ENCODE assay signal across 9 cellular contexts in genomic region chr1:196309386-196309785, GRCh38.
A peak's percentile ranks its signal among the peaks of the same experiment; 100 is the strongest.
DNase-seq lines count a peak whose midpoint lies in the region; ATAC-seq and TF ChIP-seq lines count a peak whose summit lies in the region.
"Had no signal": no experiment of that assay in that cellular context is flagged by ENCODE, and none has a peak within 500 bp of the region (broad histone marks: within the 10 kb centered on the region; RNA-seq: fewer than 3 reads in every experiment).

No MANE protein-coding gene starts in this region.

- no peak overlapping the region for H3K14ac ChIP-seq in IMR-90 (replicated peaks; ENCODE audit: low read depth, low read length)

- H3K27ac ChIP-seq in IMR-90 (ENCODE audit: insufficient read depth, low read length) (no peak overlapping the region), liver (ENCODE audit: low read depth in 1 of 2, low read length in 2 of 2) (no peak overlapping the region), aorta (ENCODE audit: low read depth in 1 of 2, low read length in 2 of 2) (no peak overlapping the region)

- H3K27me3 ChIP-seq in GM06990 (replicated peaks; ENCODE audit: control insufficient read depth, insufficient read depth, low read length), result no peaks in the 10 kb centered on the region
- H3K27me3 ChIP-seq in IMR-90 (ENCODE audit: control insufficient read depth, insufficient read depth, low read length), result no peaks in the 10 kb centered on the region
- no peaks in the 10 kb centered on the region for H3K27me3 ChIP-seq in liver (ENCODE audit: control insufficient read depth in 4 of 4, insufficient read depth in 4 of 4, low read length in 3 of 4)
- no peaks in the 10 kb centered on the region for H3K27me3 ChIP-seq in aorta (ENCODE audit: control insufficient read depth in 1 of 2, insufficient read depth in 2 of 2, low read length in 1 of 2)

- TF ChIP-seq POLR2A in IMR-90 (IDR thresholded peaks at IDR 0.05; ENCODE audit: low read depth, low read length), result no peak

- no peak overlapping the region for H2BK5ac ChIP-seq in IMR-90 (ENCODE audit: low read depth, low read length, poor library complexity, severe bottlenecking)

- H4K8ac ChIP-seq in IMR-90 (ENCODE audit: low read depth in 2 of 2, low read length in 2 of 2), result no peak overlapping the region

- ATAC-seq in IMR-90 (ENCODE audit: low read depth) (peak; percentile 82), SK-N-SH treated with all-trans-retinoic acid at 6 μM for 48 hours (peak; percentile 93), GM19324 (IDR thresholded peaks at IDR 0.05; ENCODE audit: low FRiP score, unreplicated experiment) (no peak), aorta (ENCODE audit: low FRiP score) (no peak)
- ATAC-seq in naive thymus-derived CD8-positive, alpha-beta T cell, result no peak

- TF ChIP-seq RAD21 in IMR-90 (IDR thresholded peaks at IDR 0.05; ENCODE audit: low read length) (peak; percentile 67), liver (IDR thresholded peaks at IDR 0.05) (peak; percentile 21 to 32)

- intact Hi-C loops in IMR-90 (cut with micrococcal nuclease), result loop anchor here (1.0 kb wide), 1 partner anchor 161 kb away; no protein-coding TSS in a partner anchor
- intact Hi-C loops in aorta (cut with DNase I), result no loop called here

- H3K36me3 ChIP-seq in GM06990 (ENCODE audit: control insufficient read depth, insufficient read depth, low read length), result no peaks in the 10 kb centered on the region
- H3K36me3 ChIP-seq in IMR-90 (ENCODE audit: control insufficient read depth, insufficient read depth, low read length), result no peaks in the 10 kb centered on the region
- peaks cover 0 to 3% (median 1%) of the 10 kb centered on the region in 4 donors for H3K36me3 ChIP-seq in liver (ENCODE audit: control insufficient read depth in 4 of 4, insufficient read depth in 3 of 4, low read depth in 1 of 4, low read length in 3 of 4)
- H3K36me3 ChIP-seq in aorta (ENCODE audit: control insufficient read depth in 1 of 2, insufficient read depth in 2 of 2, low read length in 1 of 2), result no peaks in the 10 kb centered on the region

- H2AK9ac ChIP-seq in IMR-90 (replicated peaks; ENCODE audit: low read depth, low read length, poor library complexity), result no peak overlapping the region

- H2AFZ ChIP-seq in IMR-90 (replicated peaks; ENCODE audit: low read length, poor library complexity), result no peak overlapping the region

- H2BK20ac ChIP-seq in IMR-90 (ENCODE audit: low read depth, low read length), result no peak overlapping the region

- no peak overlapping the region for H2BK120ac ChIP-seq in IMR-90 (ENCODE audit: low read depth, low read length)

- H3K23ac ChIP-seq in IMR-90 (ENCODE audit: low read depth, low read length), result no peak overlapping the region

- no peak overlapping the region for H3K18ac ChIP-seq in IMR-90 (ENCODE audit: low read depth, low read length)

- H3K79me1 ChIP-seq in IMR-90 (ENCODE audit: low read depth in 1 of 2, low read length in 2 of 2), result no peaks in the 10 kb centered on the region

- no peaks in the 10 kb centered on the region for H3K4me1 Mint-ChIP-seq in naive thymus-derived CD8-positive, alpha-beta T cell
- H3K4me1 Mint-ChIP-seq: activated naive CD8-positive, alpha-beta T cell treated with anti-CD3 and anti-CD28 coated beads, Interleukin-2, amount 10 ng/mL, durations not matched to agents 7 days and 5 days had no signal

- H3K36me3 Mint-ChIP-seq in naive thymus-derived CD8-positive, alpha-beta T cell, result no peaks in the 10 kb centered on the region
- H3K36me3 Mint-ChIP-seq: activated naive CD8-positive, alpha-beta T cell treated with anti-CD3 and anti-CD28 coated beads, Interleukin-2, amount 10 ng/mL, durations not matched to agents 7 days and 5 days had no signal

- in situ Hi-C loops in IMR-90 (cut with MboI; ENCODE audit: low sequenced_read_pairs), result no loop called here

- H3K9me1 ChIP-seq in IMR-90 (ENCODE audit: insufficient read depth, low read length), result no peaks in the 10 kb centered on the region

- H3K27ac Mint-ChIP-seq in naive thymus-derived CD8-positive, alpha-beta T cell, result no peak overlapping the region
- H3K27ac Mint-ChIP-seq: activated naive CD8-positive, alpha-beta T cell treated with anti-CD3 and anti-CD28 coated beads, Interleukin-2, amount 10 ng/mL, durations not matched to agents 7 days and 5 days had no signal

- no peaks in the 10 kb centered on the region for H4K20me1 ChIP-seq in IMR-90 (ENCODE audit: insufficient read depth, low read length)

- peaks cover 0 to 3% (median 0%) of the 10 kb centered on the region in 9 donors for H3K9me3 Mint-ChIP-seq in naive thymus-derived CD8-positive, alpha-beta T cell
- H3K9me3 Mint-ChIP-seq: activated naive CD8-positive, alpha-beta T cell treated with anti-CD3 and anti-CD28 coated beads, Interleukin-2, amount 10 ng/mL, durations not matched to agents 7 days and 5 days had no signal

- CTCF ChIA-PET in IMR-90 (lab: Yijun Ruan, JAX), result interaction anchor here (0.9 to 2.9 kb wide), 2 partner anchors 160 to 163 kb away, joined by 3 to 26 read pairs; no protein-coding TSS in a partner anchor

- no TSS peak for BruUV-seq in IMR-90 (replicated peaks; lab: Mats Ljungman, UMichigan)

- no peaks in the 10 kb centered on the region for H3K27me3 Mint-ChIP-seq in naive thymus-derived CD8-positive, alpha-beta T cell
- H3K27me3 Mint-ChIP-seq: activated naive CD8-positive, alpha-beta T cell treated with anti-CD3 and anti-CD28 coated beads, Interleukin-2, amount 10 ng/mL, durations not matched to agents 7 days and 5 days had no signal

- peaks cover 2% of the 10 kb centered on the region; the same call in 1 of the 2 replicates for H3K4me1 ChIP-seq in IMR-90 (ENCODE audit: control insufficient read depth, insufficient read depth, low read length)
- H3K4me1 ChIP-seq in liver (ENCODE audit: control insufficient read depth in 4 of 4, insufficient read depth in 4 of 4, low read length in 3 of 4), result no peaks in the 10 kb centered on the region
- no peaks in the 10 kb centered on the region for H3K4me1 ChIP-seq in aorta (ENCODE audit: control insufficient read depth in 1 of 2, insufficient read depth in 2 of 2, low read length in 2 of 2)

- POLR2A ChIA-PET in IMR-90 (lab: Charles Lee; ENCODE audit: unreplicated experiment), result interaction anchor here (0.5 kb wide), 1 partner anchor 1611 kb away, joined by 3 read pairs; no protein-coding TSS in a partner anchor
- POLR2A ChIA-PET in naive thymus-derived CD8-positive, alpha-beta T cell (lab: Charles Lee), result no interaction called here

- no peak overlapping the region for H3K4me3 Mint-ChIP-seq in naive thymus-derived CD8-positive, alpha-beta T cell
- H3K4me3 Mint-ChIP-seq: activated naive CD8-positive, alpha-beta T cell treated with anti-CD3 and anti-CD28 coated beads, Interleukin-2, amount 10 ng/mL, durations not matched to agents 7 days and 5 days had no signal

- no peak overlapping the region for H2AK5ac ChIP-seq in IMR-90 (ENCODE audit: low read depth, low read length)

- H3K9me3 ChIP-seq in IMR-90 (ENCODE audit: control insufficient read depth, insufficient read depth, low read length) (no peaks in the 10 kb centered on the region), liver (ENCODE audit: control insufficient read depth in 4 of 4, low read length in 3 of 4) (no peaks in the 10 kb centered on the region), aorta (ENCODE audit: control insufficient read depth, low read length) (no peaks in the 10 kb centered on the region)

- no peak overlapping the region for H3K56ac ChIP-seq in IMR-90 (ENCODE audit: extremely low read depth, insufficient read depth, low read length)

- H3K4ac ChIP-seq in IMR-90 (ENCODE audit: low read depth, low read length), result no peak overlapping the region

- DNase-seq in GM06990 (ENCODE audit: extremely low read depth, insufficient read length), result no peak
- peak; percentile 68 for DNase-seq in IMR-90
- no peak for DNase-seq in foreskin melanocyte
- no peak for DNase-seq in naive thymus-derived CD8-positive, alpha-beta T cell
- no peak for DNase-seq in aorta
- DNase-seq: activated naive CD8-positive, alpha-beta T cell treated with anti-CD3 and anti-CD28 coated beads, Interleukin-2, amount 10 ng/mL, durations not matched to agents 7 days and 5 days had no signal

- no peak overlapping the region for H2BK15ac ChIP-seq in IMR-90 (ENCODE audit: low read depth, low read length)

- no peak overlapping the region for H4K5ac ChIP-seq in IMR-90 (ENCODE audit: low read depth, low read length)

- H3K9ac ChIP-seq in IMR-90 (ENCODE audit: low read depth, low read length), result no peak overlapping the region
- no peak overlapping the region for H3K9ac ChIP-seq in liver (ENCODE audit: low read depth in 1 of 2, low read length in 2 of 2)

- WGBS in IMR-90 (ENCODE audit: extremely low coverage in 2 of 2, insufficient read length in 1 of 2), 2 experiments, result no CpG with 5 or more reads among the region's 1 CpG
- 65% methylated on average over 1 of the region's 1 CpG for WGBS in liver
- 49 to 58% methylated on average over 1 of the region's 1 CpG for WGBS in aorta, 2 donors

- no peak overlapping the region for H3K4me2 ChIP-seq in IMR-90 (ENCODE audit: low read depth, low read length)

- peak; percentile 3 for TF ChIP-seq CTCF in GM06990 (IDR thresholded peaks at IDR 0.05; ENCODE audit: insufficient read depth, low read length, poor library complexity, severe bottlenecking)
- peak; percentile 58 for TF ChIP-seq CTCF in IMR-90 (conservative IDR thresholded peaks at IDR 0.05; ENCODE audit: low read depth, low read length)
- TF ChIP-seq CTCF in liver (IDR thresholded peaks at IDR 0.05; ENCODE audit: low read depth, low read length, missing input control), result no peak

- H3K4me3 ChIP-seq in GM06990 (replicated peaks; ENCODE audit: low read depth, low read length), result no peak overlapping the region
- H3K4me3 ChIP-seq in IMR-90 (ENCODE audit: insufficient read depth, low read depth, low read length), result no peak overlapping the region
- H3K4me3 ChIP-seq in liver (ENCODE audit: low read depth in 1 of 3, low read length in 3 of 3), result no peak overlapping the region
- H3K4me3 ChIP-seq in aorta (ENCODE audit: low read length in 2 of 2), result no peak overlapping the region

- dilution Hi-C loops in IMR-90 (cut with HindIII; ENCODE audit: low sequenced_read_pairs, unreplicated experiment), result no loop called here

- H4K91ac ChIP-seq in IMR-90 (ENCODE audit: insufficient read depth, low read depth, low read length), result no peak overlapping the region

TF ChIP-seq in IMR-90, 13 proteins besides CTCF, POLR2A, EP300 and RAD21:
- TF ChIP-seq SMC3 (IDR thresholded peaks at IDR 0.05; ENCODE audit: low read depth, low read length) (peak; percentile 66), CHD1 (IDR thresholded peaks at IDR 0.05; ENCODE audit: low read depth, low read length) (no peak)
TF ChIP-seq in IMR-90: peak in this region for 1.

Comparison
In these comparisons a context has a peak if more than half of its experiments do, and no peak if none do; other contexts are left out.
1. ATAC-seq: peak in IMR-90 (single experiment) and SK-N-SH treated with all-trans-retinoic acid at 6 μM for 48 hours (single experiment); none in GM19324 (single experiment), naive thymus-derived CD8-positive, alpha-beta T cell (0 of 2) and aorta (single experiment).